9 cellular contexts compared by ENCODE assay signal in genomic region chr2:46696966-46697829, GRCh38. TPM values are rescaled to one million over a fixed set of nuclear protein-coding genes. Genes with fewer than 3 reads are reported as not detected.
DNase-seq lines count a peak whose midpoint lies in the region; TF ChIP-seq lines count a peak whose summit lies in the region.
"Had no signal": no experiment of that assay in that cellular context is flagged by ENCODE, and none has a peak within 500 bp of the region (broad histone marks: within the 10 kb centered on the region; RNA-seq: fewer than 3 reads in every experiment).

No MANE protein-coding gene starts in this region.

- DNase-seq in CD8-positive, alpha-beta memory T cell: no peak
- DNase-seq in mammary epithelial cell: no peak
- no peak for DNase-seq in neural progenitor cell (ENCODE audit: low spot score)
- DNase-seq in GM10266 (ENCODE audit: extremely low spot score): no peak
- no peak for DNase-seq in NCI-H1092 (lab: John Stamatoyannopoulos, UW)
- DNase-seq in hepatic stellate cell (ENCODE audit: low spot score): no peak
- DNase-seq: effector memory CD4-positive, alpha-beta T cell; hippocampal formation had no signal

- peaks cover 16% of the 10 kb centered on the region for H3K4me1 ChIP-seq in CD8-positive, alpha-beta memory T cell (ENCODE audit: insufficient read depth, low read length)
- H3K4me1 ChIP-seq in Loucy (ENCODE audit: insufficient read depth, low read length, poor library complexity, severe bottlenecking) (peaks cover 56% of the 10 kb centered on the region), mammary epithelial cell (ENCODE audit: insufficient read depth, low read length) (peaks cover 12% of the 10 kb centered on the region), neural progenitor cell (peaks cover 16% of the 10 kb centered on the region)

- H3K9me3 Mint-ChIP-seq in CD8-positive, alpha-beta memory T cell: no peaks in the 10 kb centered on the region
- H3K9me3 Mint-ChIP-seq in neural progenitor cell: peaks cover 2% of the 10 kb centered on the region

- no peak overlapping the region for H3K27ac ChIP-seq in CD8-positive, alpha-beta memory T cell (ENCODE audit: low read depth, low read length)
- H3K27ac ChIP-seq in mammary epithelial cell (ENCODE audit: insufficient read depth, low read depth, low read length): no peak overlapping the region
- H3K27ac ChIP-seq in neural progenitor cell: no peak overlapping the region

- peaks cover 22% of the 10 kb centered on the region for H4K20me1 ChIP-seq in Loucy (ENCODE audit: insufficient read depth, low read length, poor library complexity, severe bottlenecking)
- no peaks in the 10 kb centered on the region for H4K20me1 ChIP-seq in mammary epithelial cell (ENCODE audit: insufficient read depth, low read length)
- H4K20me1 ChIP-seq in neural progenitor cell (ENCODE audit: low read depth): peaks cover 19% of the 10 kb centered on the region

- no TSS peak for BruUV-seq in mammary epithelial cell (replicated peaks; lab: Mats Ljungman, UMichigan)

- H3K9ac ChIP-seq in Loucy (ENCODE audit: low read depth, low read length, poor library complexity, severe bottlenecking): peak overlapping the region; percentile 85
- no peak overlapping the region for H3K9ac ChIP-seq in mammary epithelial cell (ENCODE audit: insufficient read depth, low read length)
- H3K9ac ChIP-seq in neural progenitor cell: no peak overlapping the region

- H3F3A ChIP-seq in Loucy (ENCODE audit: low read depth) (no peaks in the 10 kb centered on the region), neural progenitor cell (ENCODE audit: low read depth) (no peaks in the 10 kb centered on the region)

- H3K79me2 ChIP-seq in Loucy (ENCODE audit: insufficient read depth, low read length) (peaks cover 29% of the 10 kb centered on the region), mammary epithelial cell (ENCODE audit: insufficient read depth, low read length) (peaks cover 30% of the 10 kb centered on the region), neural progenitor cell (ENCODE audit: low read depth) (peaks cover 29% of the 10 kb centered on the region)

- POLR2A ChIA-PET in CD8-positive, alpha-beta memory T cell (lab: Charles Lee): interaction anchor here (0.6 kb wide), 1 partner anchor 48 kb away, joined by 3 read pairs; no protein-coding TSS in a partner anchor

- intact Hi-C loops in mammary epithelial cell (cut with micrococcal nuclease): no loop called here

- no peaks in the 10 kb centered on the region for H3K9me2 ChIP-seq in Loucy (replicated peaks; ENCODE audit: low read depth, low read length)

- peaks cover 33 to 41% (median 40%) of the 10 kb centered on the region in 3 donors for H3K4me1 Mint-ChIP-seq in CD8-positive, alpha-beta memory T cell
- H3K4me1 Mint-ChIP-seq in neural progenitor cell: peaks cover 16% of the 10 kb centered on the region

- H3K27me3 Mint-ChIP-seq in CD8-positive, alpha-beta memory T cell: peaks cover 0 to 8% of the 10 kb centered on the region in 2 donors
- peaks cover 3% of the 10 kb centered on the region for H3K27me3 Mint-ChIP-seq in neural progenitor cell (ENCODE audit: insufficient read depth, low read depth)

- dilution Hi-C loops in mammary epithelial cell (cut with HindIII; ENCODE audit: low sequenced_read_pairs): no loop called here

- H3K36me3 Mint-ChIP-seq in CD8-positive, alpha-beta memory T cell: peaks cover 0 to 8% (median 0%) of the 10 kb centered on the region in 3 donors
- peaks cover 3% of the 10 kb centered on the region for H3K36me3 Mint-ChIP-seq in neural progenitor cell

- H3K27ac Mint-ChIP-seq in CD8-positive, alpha-beta memory T cell: peak overlapping the region; percentile 13 to 98 (median 96)
- peak overlapping the region; percentile 95 for H3K27ac Mint-ChIP-seq in neural progenitor cell

- no peaks in the 10 kb centered on the region for H3K36me3 ChIP-seq in CD8-positive, alpha-beta memory T cell (ENCODE audit: insufficient read depth, low read length)
- H3K36me3 ChIP-seq in Loucy (ENCODE audit: insufficient read depth, low read length) (no peaks in the 10 kb centered on the region), mammary epithelial cell (ENCODE audit: insufficient read depth, low read length) (no peaks in the 10 kb centered on the region), neural progenitor cell (no peaks in the 10 kb centered on the region)

- H3K4me2 ChIP-seq in Loucy (ENCODE audit: low read depth, low read length, poor library complexity, severe bottlenecking) (peak overlapping the region; percentile 95), mammary epithelial cell (ENCODE audit: insufficient read depth, low read depth, low read length) (no peak overlapping the region), neural progenitor cell (no peak overlapping the region)

- CTCF ChIA-PET in CD8-positive, alpha-beta memory T cell (lab: Charles Lee): no interaction called here
- CTCF ChIA-PET in mammary epithelial cell (lab: Charles Lee; ENCODE audit: low non-redundant PET): no interaction called here

- no peaks in the 10 kb centered on the region for H3K27me3 ChIP-seq in CD8-positive, alpha-beta memory T cell (ENCODE audit: insufficient read depth, low read length, poor library complexity, severe bottlenecking)
- no peaks in the 10 kb centered on the region for H3K27me3 ChIP-seq in Loucy (ENCODE audit: insufficient read depth, low read length, poor library complexity, severe bottlenecking)
- no peaks in the 10 kb centered on the region for H3K27me3 ChIP-seq in mammary epithelial cell (ENCODE audit: insufficient read depth, low read length)
- H3K27me3 ChIP-seq in neural progenitor cell: no peaks in the 10 kb centered on the region

- H2AFZ ChIP-seq in Loucy (ENCODE audit: low read length): no peak overlapping the region
- H2AFZ ChIP-seq in mammary epithelial cell (ENCODE audit: low read depth, low read length): peak overlapping the region; percentile 95
- peak overlapping the region; percentile 13 for H2AFZ ChIP-seq in neural progenitor cell (replicated peaks)

- no peak overlapping the region for H3K4me3 ChIP-seq in CD8-positive, alpha-beta memory T cell (ENCODE audit: low read length)
- H3K4me3 ChIP-seq in Loucy (ENCODE audit: low read length, poor library complexity, severe bottlenecking): peak overlapping the region; percentile 89
- no peak overlapping the region for H3K4me3 ChIP-seq in mammary epithelial cell (replicated peaks in 1 of 3; ENCODE audit: insufficient read depth in 1 of 3, low read depth in 2 of 3, low read length in 3 of 3)
- no peak overlapping the region for H3K4me3 ChIP-seq in neural progenitor cell

- WGBS in mammary epithelial cell (ENCODE audit: low coverage, missing lambda C conversion rate): 90% methylated on average over 5 of the region's 5 CpGs

- TF ChIP-seq CTCF in Loucy (conservative IDR thresholded peaks at IDR 0.05; ENCODE audit: low read length) (no peak), mammary epithelial cell (conservative IDR thresholded peaks at IDR 0.05 in 1 of 2, IDR thresholded peaks at IDR 0.05 in 1 of 2; ENCODE audit: extremely low read depth in 1 of 2, insufficient read depth in 1 of 2, low read depth in 1 of 2, low read length in 2 of 2) (no peak), neural progenitor cell (IDR thresholded peaks at IDR 0.05) (no peak), GM10266 (IDR thresholded peaks at IDR 0.05; ENCODE audit: control insufficient read depth, insufficient read depth, low read depth, missing control alignments) (no peak)

- in situ Hi-C loops in mammary epithelial cell (cut with MboI; ENCODE audit: low sequenced_read_pairs in 2 of 2): no loop called here

- no peaks in the 10 kb centered on the region for H3K9me3 ChIP-seq in CD8-positive, alpha-beta memory T cell (ENCODE audit: low read length)
- H3K9me3 ChIP-seq in Loucy (ENCODE audit: insufficient read depth, low read depth, low read length) (no peaks in the 10 kb centered on the region), mammary epithelial cell (replicated peaks; ENCODE audit: insufficient read depth, low read length) (no peaks in the 10 kb centered on the region), neural progenitor cell (ENCODE audit: low read depth) (no peaks in the 10 kb centered on the region)

- peak overlapping the region; percentile 91 to 99 (median 98) for H3K4me3 Mint-ChIP-seq in CD8-positive, alpha-beta memory T cell
- H3K4me3 Mint-ChIP-seq in neural progenitor cell: peak overlapping the region; percentile 91

RNA-seq across cellular contexts. Expression of gene SOCS5, which starts 1.9 kb away (rescaled TPM):
- total RNA-seq in CD8-positive, alpha-beta memory T cell: 1 to 10 TPM; 7.8 to 8.0 TPM
- polyA plus RNA-seq in CD8-positive, alpha-beta memory T cell: 4.8 TPM
- total RNA-seq in mammary epithelial cell (10 to 100 TPM in 1 of 2 donors, 1 to 10 TPM in 1; 9.3 to 21.5 TPM), neural progenitor cell (ENCODE audit: low replicate concordance) (22.1 and 26.6 TPM in 2 replicates)
- 6.7 TPM for polyA plus RNA-seq in mammary epithelial cell
- 14.8 TPM for polyA minus RNA-seq in mammary epithelial cell
